14 cellular contexts compared by ENCODE assay signal in genomic region chr16:54655171-54655590, GRCh38.
DNase-seq lines count a peak whose midpoint lies in the region; ATAC-seq and TF ChIP-seq lines count a peak whose summit lies in the region.
"Had no signal": no experiment of that assay in that cellular context is flagged by ENCODE, and none has a peak within 500 bp of the region (broad histone marks: within the 10 kb centered on the region; RNA-seq: fewer than 3 reads in every experiment).

No MANE protein-coding gene starts in this region.

- H3K27me3 Mint-ChIP-seq in Caco-2 (ENCODE audit: insufficient read depth, unreplicated experiment): no peaks in the 10 kb centered on the region

- no peaks in the 10 kb centered on the region for H3K9me3 ChIP-seq in Caco-2
- H3K9me3 ChIP-seq in hepatocyte (ENCODE audit: low read depth): no peaks in the 10 kb centered on the region
- no peaks in the 10 kb centered on the region for H3K9me3 ChIP-seq in psoas muscle

- no TSS peak for BruUV-seq in Caco-2 (replicated peaks; lab: Mats Ljungman, UMichigan)

- CTCF ChIA-PET in Caco-2 (lab: Charles Lee): no interaction called here

- 23% methylated on average over 14 of the region's 14 CpGs for WGBS in hepatocyte (ENCODE audit: low lambda C conversion rate, missing lambda C conversion rate)
- 23 to 31% (median 26%) methylated on average over 14 of the region's 14 CpGs for WGBS in psoas muscle, 3 donors

- H2AFZ ChIP-seq in hepatocyte: peak overlapping the region; percentile 50

- H3K36me3 ChIP-seq in Caco-2 (ENCODE audit: control insufficient read depth, insufficient read depth, low read length) (no peaks in the 10 kb centered on the region), hepatocyte (replicated peaks; ENCODE audit: insufficient read depth, low read depth) (no peaks in the 10 kb centered on the region), psoas muscle (ENCODE audit: insufficient read depth in 1 of 2, low read depth in 1 of 2) (no peaks in the 10 kb centered on the region)

- intact Hi-C loops in Caco-2 (cut with micrococcal nuclease; ENCODE audit: unreplicated experiment): no loop called here
- intact Hi-C loops in psoas muscle (cut with DNase I): no loop called here

- DNase-seq in Caco-2 (no peak), astrocyte of the hippocampus (ENCODE audit: low read depth, low spot score) (peak; percentile 52), hepatocyte (ENCODE audit: low spot score) (peak; percentile 15), psoas muscle (no peak), glomerular visceral epithelial cell (ENCODE audit: extremely low spot score) (no peak), NCI-H2081 treated with DMSO at 0.1 percent for 48 hours (lab: John Stamatoyannopoulos, UW) (no peak), SKM-1 (lab: John Stamatoyannopoulos, UW; ENCODE audit: unreplicated experiment) (no peak)
- DNase-seq: C1 segment of cervical spinal cord, cerebellar nuclear complex, NCI-H446 had no signal

- ATAC-seq in psoas muscle: no peak
- no peak for ATAC-seq in HG03432 (IDR thresholded peaks at IDR 0.05; ENCODE audit: unreplicated experiment)
- ATAC-seq: K562; stimulated activated effector memory CD8-positive, alpha-beta T cell treated with anti-CD3 and anti-CD28 coated beads, Interleukin-12 subunit alpha, Interleukin-12 subunit beta, amount 100 ng/mL, for 72 hours had no signal

- H3K4me1 Mint-ChIP-seq in Caco-2 (ENCODE audit: low read depth, unreplicated experiment): peaks cover 8% of the 10 kb centered on the region
- H3K4me1 Mint-ChIP-seq: stimulated activated effector memory CD8-positive, alpha-beta T cell treated with anti-CD3 and anti-CD28 coated beads, Interleukin-12 subunit alpha, Interleukin-12 subunit beta, amount 100 ng/mL, for 72 hours had no signal

- H3K4me3 ChIP-seq in Caco-2 (ENCODE audit: low read depth, low read length) (no peak overlapping the region), hepatocyte (no peak overlapping the region), psoas muscle (peak overlapping the region; percentile 3)
- H3K4me3 ChIP-seq: K562 had no signal

- H3K27me3 ChIP-seq in Caco-2 (replicated peaks; ENCODE audit: control insufficient read depth, insufficient read depth, low read length) (no peaks in the 10 kb centered on the region), hepatocyte (peaks cover 8% of the 10 kb centered on the region), psoas muscle (ENCODE audit: insufficient read depth in 3 of 3, low read length in 2 of 3) (no peaks in the 10 kb centered on the region)

- no peaks in the 10 kb centered on the region for H3K9me2 ChIP-seq in hepatocyte (replicated peaks; ENCODE audit: insufficient read depth)

- POLR2A ChIA-PET in Caco-2 (lab: Charles Lee): no interaction called here

- H3K79me2 ChIP-seq in hepatocyte: no peaks in the 10 kb centered on the region

- H3K4me1 ChIP-seq in Caco-2 (peaks cover 7% of the 10 kb centered on the region; the same call in 1 of the 2 replicates), hepatocyte (ENCODE audit: insufficient read depth) (peaks cover 13% of the 10 kb centered on the region), psoas muscle (peaks cover 13% of the 10 kb centered on the region)

- peaks cover 35% of the 10 kb centered on the region for H3K9me3 Mint-ChIP-seq in Caco-2 (ENCODE audit: unreplicated experiment)
- H3K9me3 Mint-ChIP-seq: T-helper 1 cell treated with Interleukin-12 subunit alpha and Interleukin-12 subunit beta and Interleukin-4 antibody, amounts not matched to agents 30 μg/mL and 1 μg/mL, for 36 hours had no signal

- peak overlapping the region; percentile 53 for H3K27ac Mint-ChIP-seq in Caco-2 (ENCODE audit: unreplicated experiment)
- H3K27ac Mint-ChIP-seq: stimulated activated effector memory CD8-positive, alpha-beta T cell treated with anti-CD3 and anti-CD28 coated beads, Interleukin-12 subunit alpha, Interleukin-12 subunit beta, amount 100 ng/mL, for 72 hours; T-helper 1 cell treated with Interleukin-12 subunit alpha and Interleukin-12 subunit beta and Interleukin-4 antibody, amounts not matched to agents 30 μg/mL and 1 μg/mL, for 36 hours had no signal

- H4K20me1 ChIP-seq in hepatocyte (ENCODE audit: insufficient read depth, poor library complexity, severe bottlenecking): no peaks in the 10 kb centered on the region

- H3K4me3 Mint-ChIP-seq in Caco-2 (ENCODE audit: unreplicated experiment): no peak overlapping the region
- H3K4me3 Mint-ChIP-seq: stimulated activated effector memory CD8-positive, alpha-beta T cell treated with anti-CD3 and anti-CD28 coated beads, Interleukin-12 subunit alpha, Interleukin-12 subunit beta, amount 100 ng/mL, for 72 hours; T-helper 1 cell treated with Interleukin-12 subunit alpha and Interleukin-12 subunit beta and Interleukin-4 antibody, amounts not matched to agents 30 μg/mL and 1 μg/mL, for 36 hours had no signal

- no peaks in the 10 kb centered on the region for H3K36me3 Mint-ChIP-seq in Caco-2 (ENCODE audit: insufficient read depth, unreplicated experiment)
- H3K36me3 Mint-ChIP-seq: stimulated activated effector memory CD8-positive, alpha-beta T cell treated with anti-CD3 and anti-CD28 coated beads, Interleukin-12 subunit alpha, Interleukin-12 subunit beta, amount 100 ng/mL, for 72 hours had no signal

- H3K27ac ChIP-seq in hepatocyte (peak overlapping the region; percentile 3), psoas muscle (no peak overlapping the region)

- H3K4me2 ChIP-seq in hepatocyte: peak overlapping the region; percentile 64

- no peak for TF ChIP-seq CTCF in Caco-2 (IDR thresholded peaks at IDR 0.05; ENCODE audit: insufficient read depth in 1 of 2, low read depth in 1 of 2, low read length in 1 of 2, severe bottlenecking in 1 of 2, unreplicated experiment in 1 of 2)
- no peak for TF ChIP-seq CTCF in hepatocyte (IDR thresholded peaks at IDR 0.05; ENCODE audit: poor library complexity)
- no peak for TF ChIP-seq CTCF in psoas muscle (IDR thresholded peaks at IDR 0.05)

Comparison
In these comparisons a context has a peak if more than half of its experiments do, and no peak if none do; other contexts are left out.
1. DNase-seq: peak in astrocyte of the hippocampus (single experiment) and hepatocyte (single experiment); none in Caco-2 (0 of 2), psoas muscle (0 of 2), glomerular visceral epithelial cell (single experiment), NCI-H2081 treated with DMSO at 0.1 percent for 48 hours (single experiment) and SKM-1 (single experiment).